ENCODE assay signal across 24 cellular contexts in the genomic region with DNA sequence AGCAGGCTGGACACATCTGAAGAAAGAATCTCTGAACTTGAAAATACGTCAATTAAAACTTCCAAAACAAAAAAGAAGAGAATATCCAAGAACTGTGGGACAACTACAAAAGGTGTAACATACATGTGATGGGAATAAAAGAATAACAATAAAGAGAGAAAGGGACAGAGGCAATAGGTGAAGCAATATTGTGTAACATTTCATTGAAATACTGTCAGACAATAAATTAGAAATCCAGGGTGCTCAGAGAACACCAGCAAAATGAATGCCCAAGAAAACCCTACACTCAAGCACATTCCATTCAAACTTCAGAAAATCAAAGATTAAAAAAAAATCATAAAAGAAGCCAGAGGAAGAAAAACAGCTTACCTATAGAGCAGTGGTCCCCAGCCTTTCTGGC.
"Had no signal": no experiment of that assay in that cellular context is flagged by ENCODE, and none has a peak within 500 bp of the region (broad histone marks: within the 10 kb centered on the region; RNA-seq: fewer than 3 reads in every experiment).

No MANE protein-coding gene starts in this region.

- H3K27me3 Mint-ChIP-seq: activated CD4-positive, alpha-beta memory T cell treated with anti-CD3 and anti-CD28 coated beads for 36 hours; activated CD4-positive, alpha-beta T cell treated with anti-CD3 and anti-CD28 coated beads for 36 hours; activated CD4-positive, alpha-beta T cell treated with anti-CD3 and anti-CD28 coated beads, Interleukin-2, amount 10 ng/mL, durations not matched to agents 24 days and 14 days; activated CD8-positive, alpha-beta memory T cell treated with anti-CD3 and anti-CD28 coated beads, Interleukin-2, amount 10 ng/mL, durations not matched to agents 7 days and 5 days; activated naive CD8-positive, alpha-beta T cell treated with anti-CD3 and anti-CD28 coated beads, Interleukin-2, amount 10 ng/mL, durations not matched to agents 7 days and 5 days; activated T-helper 17 cell treated with anti-CD3 and anti-CD28 coated beads, Interleukin-2, amount 50 U/mL, for 72 hours; brain had no signal

- H3K4me1 Mint-ChIP-seq: brain had no signal

- H3K4me3 Mint-ChIP-seq: activated CD4-positive, alpha-beta memory T cell treated with anti-CD3 and anti-CD28 coated beads for 36 hours; activated CD4-positive, alpha-beta T cell treated with anti-CD3 and anti-CD28 coated beads for 36 hours; activated CD4-positive, alpha-beta T cell treated with anti-CD3 and anti-CD28 coated beads, Interleukin-2, amount 10 ng/mL, durations not matched to agents 24 days and 14 days; activated CD8-positive, alpha-beta memory T cell treated with anti-CD3 and anti-CD28 coated beads, Interleukin-2, amount 10 ng/mL, durations not matched to agents 7 days and 5 days; activated CD8-positive, alpha-beta T cell treated with anti-CD3 and anti-CD28 coated beads, Interleukin-2, amount 10 ng/mL, durations not matched to agents 7 days and 5 days; activated naive CD8-positive, alpha-beta T cell treated with anti-CD3 and anti-CD28 coated beads, Interleukin-2, amount 10 ng/mL, durations not matched to agents 7 days and 5 days; activated T-helper 17 cell treated with anti-CD3 and anti-CD28 coated beads, Interleukin-2, amount 50 U/mL, for 72 hours; brain had no signal

- DNase-seq: activated CD4-positive, alpha-beta memory T cell treated with anti-CD3 and anti-CD28 coated beads for 36 hours; activated CD4-positive, alpha-beta T cell treated with anti-CD3 and anti-CD28 coated beads for 36 hours; activated CD4-positive, alpha-beta T cell treated with anti-CD3 and anti-CD28 coated beads, Interleukin-2, amount 10 ng/mL, durations not matched to agents 24 days and 14 days; activated CD4-positive, CD25-positive, alpha-beta regulatory T cell; activated CD4-positive, CD25-positive, alpha-beta regulatory T cell treated with anti-CD3 and anti-CD28 coated beads, Interleukin-2, amount 50 U/mL, for 72 hours; activated CD8-positive, alpha-beta memory T cell treated with anti-CD3 and anti-CD28 coated beads, Interleukin-2, amount 10 ng/mL, durations not matched to agents 7 days and 5 days; activated CD8-positive, alpha-beta memory T cell treated with anti-CD3 and anti-CD28 coated beads, Interleukin-2, amount 50 U/mL, for 4 hours; activated CD8-positive, alpha-beta T cell treated with anti-CD3 and anti-CD28 coated beads, Interleukin-2, amount 10 ng/mL, durations not matched to agents 7 days and 5 days; activated effector memory CD4-positive, alpha-beta T cell treated with Interleukin-2 at 50 U/mL for 16 hours; activated gamma-delta T cell treated with Interleukin-2 at 50 U/mL for 16 hours; activated naive CD4-positive, alpha-beta T cell treated with anti-CD3 and anti-CD28 coated beads, Interleukin-2, amount 50 U/mL, for 16 hours; activated naive CD4-positive, alpha-beta T cell treated with Interleukin-2 at 50 U/mL for 16 hours; activated naive CD8-positive, alpha-beta T cell treated with anti-CD3 and anti-CD28 coated beads, Interleukin-2, amount 10 ng/mL, durations not matched to agents 7 days and 5 days; activated T-cell treated with anti-CD3 and anti-CD28 coated beads, Interleukin-2, amount 50 U/mL, for 1 hour; central memory CD4-positive, alpha-beta T cell; cerebellar nuclear complex; colonic mucosa; effector CD8-positive, alpha-beta T cell; foreskin fibroblast; head of caudate nucleus; T-helper 2 cell had no signal

- H3K9me3 Mint-ChIP-seq: activated T-helper 17 cell treated with anti-CD3 and anti-CD28 coated beads, Interleukin-2, amount 50 U/mL, for 72 hours had no signal

- ATAC-seq: activated CD4-positive, alpha-beta T cell treated with anti-CD3 and anti-CD28 coated beads for 36 hours; activated CD8-positive, alpha-beta memory T cell treated with anti-CD3 and anti-CD28 coated beads, Interleukin-2, amount 10 ng/mL, durations not matched to agents 7 days and 5 days; activated CD8-positive, alpha-beta T cell treated with anti-CD3 and anti-CD28 coated beads, Interleukin-2, amount 10 ng/mL, durations not matched to agents 7 days and 5 days; activated T-helper 17 cell treated with anti-CD3 and anti-CD28 coated beads, Interleukin-2, amount 50 U/mL, for 72 hours; esophagus mucosa had no signal

- H3K27ac Mint-ChIP-seq: activated CD4-positive, alpha-beta memory T cell treated with anti-CD3 and anti-CD28 coated beads for 36 hours; activated CD4-positive, alpha-beta T cell treated with anti-CD3 and anti-CD28 coated beads for 36 hours; activated CD4-positive, alpha-beta T cell treated with anti-CD3 and anti-CD28 coated beads, Interleukin-2, amount 10 ng/mL, durations not matched to agents 24 days and 14 days; activated CD8-positive, alpha-beta memory T cell treated with anti-CD3 and anti-CD28 coated beads, Interleukin-2, amount 10 ng/mL, durations not matched to agents 7 days and 5 days; activated CD8-positive, alpha-beta T cell treated with anti-CD3 and anti-CD28 coated beads, Interleukin-2, amount 10 ng/mL, durations not matched to agents 7 days and 5 days; activated naive CD8-positive, alpha-beta T cell treated with anti-CD3 and anti-CD28 coated beads, Interleukin-2, amount 10 ng/mL, durations not matched to agents 7 days and 5 days; activated T-helper 17 cell treated with anti-CD3 and anti-CD28 coated beads, Interleukin-2, amount 50 U/mL, for 72 hours; brain had no signal
